ENCODE assay signal across 9 cellular contexts in the genomic region with DNA sequence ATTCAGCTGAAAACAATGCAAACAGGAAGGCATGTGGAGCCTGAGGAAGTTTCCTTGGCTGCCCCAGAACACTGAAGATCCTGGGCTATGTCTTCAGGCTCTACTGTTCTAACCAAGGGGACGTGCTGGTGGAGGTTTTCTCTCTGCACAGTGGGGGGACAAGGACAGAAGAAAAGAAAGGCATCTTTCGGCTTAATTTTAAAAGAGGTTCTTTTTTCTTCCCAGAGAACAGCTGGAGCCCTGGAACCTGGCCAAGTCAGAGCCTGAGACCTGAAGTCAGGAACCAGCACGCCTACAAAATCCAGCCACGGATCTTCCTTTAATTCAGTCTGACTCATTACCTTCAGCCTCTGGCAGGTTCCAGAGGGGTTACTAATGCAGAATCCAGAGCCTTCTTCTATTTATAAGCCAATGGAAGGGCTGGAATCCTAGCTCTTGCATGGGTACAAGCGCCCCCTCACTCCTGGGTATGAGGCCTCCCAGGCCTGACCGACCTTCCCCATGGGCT. TPM values are rescaled to one million over a fixed set of nuclear protein-coding genes. Genes with fewer than 3 reads are reported as not detected.
DNase-seq lines count a peak whose midpoint lies in the region; ATAC-seq and TF ChIP-seq lines count a peak whose summit lies in the region.
"Had no signal": no experiment of that assay in that cellular context is flagged by ENCODE, and none has a peak within 500 bp of the region (broad histone marks: within the 10 kb centered on the region; RNA-seq: fewer than 3 reads in every experiment).

No MANE protein-coding gene starts in this region.

- peaks cover 48% of the 10 kb centered on the region for H3K4me1 Mint-ChIP-seq in endodermal cell

- no peak overlapping the region for H3K9ac ChIP-seq in endodermal cell (ENCODE audit: extremely low read depth, low read length, poor library complexity, severe bottlenecking)

- ATAC-seq in GM21447 (IDR thresholded peaks at IDR 0.05; ENCODE audit: unreplicated experiment): no peak

- peaks cover 13% of the 10 kb centered on the region for H3K4me1 ChIP-seq in endodermal cell (ENCODE audit: control insufficient read depth, insufficient read depth, low read length)
- peaks cover 41% of the 10 kb centered on the region for H3K4me1 ChIP-seq in osteoblast (ENCODE audit: insufficient read depth, low read length)
- H3K4me1 ChIP-seq in tibial artery: peaks cover 0 to 9% (median 3%) of the 10 kb centered on the region in 4 donors

- H3K9me3 ChIP-seq in endodermal cell (ENCODE audit: control insufficient read depth, low read length): no peaks in the 10 kb centered on the region
- no peaks in the 10 kb centered on the region for H3K9me3 ChIP-seq in osteoblast (ENCODE audit: low read depth, low read length)
- no peaks in the 10 kb centered on the region for H3K9me3 ChIP-seq in tibial artery

- H3K4me3 Mint-ChIP-seq in endodermal cell: no peak overlapping the region

- no peak overlapping the region for H2AFZ ChIP-seq in osteoblast (ENCODE audit: low read length)

- H3K36me3 Mint-ChIP-seq in endodermal cell (ENCODE audit: low read depth): peaks cover 3% of the 10 kb centered on the region

- no peaks in the 10 kb centered on the region for H3K79me2 ChIP-seq in osteoblast (ENCODE audit: insufficient read depth, low read length)

- H3K27ac ChIP-seq in endodermal cell (ENCODE audit: low read depth, low read length) (peak overlapping the region; percentile 71), osteoblast (ENCODE audit: low read depth, low read length) (peak overlapping the region; percentile 60), tibial artery (no peak overlapping the region)

- WGBS in endodermal cell (ENCODE audit: insufficient coverage in 1 of 2, insufficient read length in 1 of 2), 2 experiments: 75 to 78% methylated on average over 5 to 6 of the region's 6 CpGs

- H3K4me3 ChIP-seq in endodermal cell (ENCODE audit: low read length) (no peak overlapping the region), osteoblast (ENCODE audit: insufficient read depth, low read length) (no peak overlapping the region), tibial artery (no peak overlapping the region)

- in situ Hi-C loops in Caki2 (cut with HindIII; ENCODE audit: low pct_unique_long_range_greater_than_20kb, low sequenced_read_pairs): no loop called here

- intact Hi-C loops in tibial artery (cut with DNase I; ENCODE audit: low total_unique reads): no loop called here

- peak overlapping the region; percentile 58 for H3K4me2 ChIP-seq in osteoblast (ENCODE audit: insufficient read depth, low read length)

- peak overlapping the region; percentile 91 for H3K27ac Mint-ChIP-seq in endodermal cell
- H3K27ac Mint-ChIP-seq: activated T-helper 2 cell treated with anti-CD3 and anti-CD28 coated beads, Interferon-gamma antibody, Interleukin-2, Interleukin-4, amounts not matched to agents 10 μg/mL and 5 μg/mL and 100 μg/mL, durations not matched to agents 14 hours and 24 hours and 36 hours had no signal

- H3K27me3 Mint-ChIP-seq in endodermal cell (ENCODE audit: insufficient read depth): no peaks in the 10 kb centered on the region

- no peaks in the 10 kb centered on the region for H3K9me3 Mint-ChIP-seq in endodermal cell
- H3K9me3 Mint-ChIP-seq: activated T-helper 2 cell treated with anti-CD3 and anti-CD28 coated beads, Interferon-gamma antibody, Interleukin-2, Interleukin-4, amounts not matched to agents 10 μg/mL and 5 μg/mL and 100 μg/mL, durations not matched to agents 14 hours and 24 hours and 36 hours had no signal

- H3K27me3 ChIP-seq in endodermal cell (ENCODE audit: control insufficient read depth, insufficient read depth, low read length, poor library complexity, severe bottlenecking) (no peaks in the 10 kb centered on the region), osteoblast (ENCODE audit: insufficient read depth, low read length) (no peaks in the 10 kb centered on the region), tibial artery (no peaks in the 10 kb centered on the region)

- peaks cover 10% of the 10 kb centered on the region for H4K20me1 ChIP-seq in osteoblast (ENCODE audit: insufficient read depth, low read length)

- H3K36me3 ChIP-seq in endodermal cell (ENCODE audit: control insufficient read depth, insufficient read depth, low read length) (no peaks in the 10 kb centered on the region), osteoblast (ENCODE audit: insufficient read depth, low read length) (no peaks in the 10 kb centered on the region), tibial artery (peaks cover 0 to 12% (median 6%) of the 10 kb centered on the region in 3 donors)

- no peak for TF ChIP-seq CTCF in endodermal cell (conservative IDR thresholded peaks at IDR 0.05)
- no peak for TF ChIP-seq CTCF in osteoblast (IDR thresholded peaks at IDR 0.05; ENCODE audit: extremely low read depth, low read depth, low read length)
- no peak for TF ChIP-seq CTCF in tibial artery (IDR thresholded peaks at IDR 0.05)

- DNase-seq in Caki2 (ENCODE audit: low read depth) (peak; percentile 51), NCI-H345 treated with DMSO at 0.1 percent for 48 hours (lab: John Stamatoyannopoulos, UW; ENCODE audit: unreplicated experiment) (peak; percentile 42), endodermal cell (no peak), osteoblast (ENCODE audit: insufficient read length, low spot score, missing footprints) (peak; percentile 94), UCSD-AML1 (lab: John Stamatoyannopoulos, UW; ENCODE audit: unreplicated experiment) (no peak), tibial artery (no peak), HT-29 (ENCODE audit: low spot score) (no peak)

RNA-seq across cellular contexts. Expression of a gene that starts 19.8 kb away (rescaled TPM):
- total RNA-seq in Caki2 (2014; rRNA removed; shearing (Covaris generic); ENCODE audit: low replicate concordance): 18.0 and 20.8 TPM in 2 replicates
- 10 to 100 TPM; 65.0 to 69.5 TPM for total RNA-seq in endodermal cell
- 64.0 TPM for polyA plus RNA-seq in endodermal cell (2013, experiment 1 of 2)
- polyA plus RNA-seq in endodermal cell (2013, experiment 2 of 2): 59.8 TPM
- total RNA-seq in osteoblast: 17.7 and 18.5 TPM in 2 replicates
- total RNA-seq in HT-29 (2014; rRNA removed; shearing (Covaris generic)): 12.2 and 16.4 TPM in 2 replicates

RNA-seq across cellular contexts. Expression of a gene that starts 52.9 kb away (rescaled TPM):
- 12.8 and 13.5 TPM in 2 replicates for total RNA-seq in Caki2 (2014; rRNA removed; shearing (Covaris generic); ENCODE audit: low replicate concordance)
- 10 to 100 TPM; 27.7 to 40.0 TPM for total RNA-seq in endodermal cell
- 35.3 TPM for polyA plus RNA-seq in endodermal cell (2013, experiment 1 of 2)
- polyA plus RNA-seq in endodermal cell (2013, experiment 2 of 2): 36.4 TPM
- 34.5 and 37.6 TPM in 2 replicates for total RNA-seq in osteoblast
- 7.7 and 8.7 TPM in 2 replicates for total RNA-seq in HT-29 (2014; rRNA removed; shearing (Covaris generic))

RNA-seq across cellular contexts. Expression of a gene that starts 53.0 kb away (rescaled TPM):
- total RNA-seq in Caki2 (2014; rRNA removed; shearing (Covaris generic); ENCODE audit: low replicate concordance): 2.6 and 18.5 TPM in 2 replicates
- total RNA-seq in endodermal cell: 1 to 10 TPM; 5.4 to 7.9 TPM
- polyA plus RNA-seq in endodermal cell (2013, experiment 1 of 2): 7.5 TPM
- 8.7 TPM for polyA plus RNA-seq in endodermal cell (2013, experiment 2 of 2)
- total RNA-seq in osteoblast: 9.7 and 10.5 TPM in 2 replicates
- total RNA-seq in HT-29 (2014; rRNA removed; shearing (Covaris generic)): 1.6 and 5.2 TPM in 2 replicates

Comparison
In these comparisons a context has a peak if more than half of its experiments do, and no peak if none do; other contexts are left out.
1. DNase-seq: peak in Caki2 (single experiment), NCI-H345 treated with DMSO at 0.1 percent for 48 hours (single experiment) and osteoblast (single experiment); none in endodermal cell (single experiment), UCSD-AML1 (single experiment), tibial artery (0 of 2) and HT-29 (single experiment).
2. H3K27ac ChIP-seq: peak in endodermal cell (single experiment) and osteoblast (single experiment); none in tibial artery (0 of 2).